In the genomic region with DNA sequence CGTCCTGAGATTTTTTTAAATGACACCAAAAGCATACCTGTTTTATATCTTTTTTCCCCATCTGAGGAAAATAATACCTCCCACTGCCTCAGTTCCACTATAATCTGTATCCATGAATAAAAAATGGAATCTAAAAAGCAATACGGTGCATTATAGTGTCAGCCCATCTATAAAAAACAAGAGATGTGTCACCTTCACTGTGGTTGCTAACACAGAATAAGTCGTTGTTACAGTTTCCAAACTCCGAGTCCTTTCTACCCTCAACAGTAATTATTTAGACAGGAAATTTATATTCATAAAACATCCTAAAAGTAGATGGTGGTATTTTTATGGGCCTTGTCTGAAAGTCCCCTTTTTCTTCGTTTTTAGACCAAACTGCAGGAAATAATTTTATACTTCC, we compare ENCODE assay signal across 21 cellular contexts. TPM values are rescaled to one million over a fixed set of nuclear protein-coding genes. Genes with fewer than 3 reads are reported as not detected.
DNase-seq lines count a peak whose midpoint lies in the region; ATAC-seq and TF ChIP-seq lines count a peak whose summit lies in the region.
"Had no signal": no experiment of that assay in that cellular context is flagged by ENCODE, and none has a peak within 500 bp of the region (broad histone marks: within the 10 kb centered on the region; RNA-seq: fewer than 3 reads in every experiment).

No MANE protein-coding gene starts in this region.

- TF ChIP-seq CTCF in activated CD8-positive, alpha-beta T cell treated with anti-CD3 and anti-CD28 coated beads for 36 hours (IDR thresholded peaks at IDR 0.05) = no peak

- H3K27ac ChIP-seq in CD4-positive, CD25-positive, alpha-beta regulatory T cell (ENCODE audit: insufficient read depth, low read length, poor library complexity, severe bottlenecking) = no peak overlapping the region

- H3K9me3 Mint-ChIP-seq in activated CD8-positive, alpha-beta T cell treated with anti-CD3 and anti-CD28 coated beads, Interleukin-2, amount 10 ng/mL, durations not matched to agents 7 days and 5 days (ENCODE audit: insufficient read depth) = no peaks in the 10 kb centered on the region
- no peaks in the 10 kb centered on the region for H3K9me3 Mint-ChIP-seq in activated CD8-positive, alpha-beta T cell treated with anti-CD3 and anti-CD28 coated beads for 36 hours
- H3K9me3 Mint-ChIP-seq in CD4-positive, CD25-positive, alpha-beta regulatory T cell = peaks cover 0 to 1% (median 0%) of the 10 kb centered on the region in 7 donors
- H3K9me3 Mint-ChIP-seq in activated T-helper 17 cell treated with anti-CD3 and anti-CD28 coated beads, Interleukin-2, amount 50 U/mL, for 72 hours = no peaks in the 10 kb centered on the region
- no peaks in the 10 kb centered on the region for H3K9me3 Mint-ChIP-seq in natural killer cell treated with Interleukin-12 subunit alpha and Interleukin-12 subunit beta and Interleukin-15 and Interleukin-18, amount 100 ng/mL, for 72 hours

- no peak overlapping the region for H3K4me3 Mint-ChIP-seq in activated CD8-positive, alpha-beta T cell treated with anti-CD3 and anti-CD28 coated beads, Interleukin-2, amount 10 ng/mL, durations not matched to agents 7 days and 5 days
- H3K4me3 Mint-ChIP-seq in activated CD8-positive, alpha-beta T cell treated with anti-CD3 and anti-CD28 coated beads for 36 hours = no peak overlapping the region
- H3K4me3 Mint-ChIP-seq in CD4-positive, CD25-positive, alpha-beta regulatory T cell = no peak overlapping the region
- H3K4me3 Mint-ChIP-seq in activated T-helper 17 cell treated with anti-CD3 and anti-CD28 coated beads, Interleukin-2, amount 50 U/mL, for 72 hours = peak overlapping the region; percentile 57
- H3K4me3 Mint-ChIP-seq in natural killer cell treated with Interleukin-12 subunit alpha and Interleukin-12 subunit beta and Interleukin-15 and Interleukin-18, amount 100 ng/mL, for 72 hours = peak overlapping the region; percentile 76
- H3K4me3 Mint-ChIP-seq: H9 had no signal

- ATAC-seq in activated CD8-positive, alpha-beta T cell treated with anti-CD3 and anti-CD28 coated beads, Interleukin-2, amount 10 ng/mL, durations not matched to agents 7 days and 5 days = no peak
- no peak for ATAC-seq in activated CD8-positive, alpha-beta T cell treated with anti-CD3 and anti-CD28 coated beads for 36 hours
- no peak for ATAC-seq in CD4-positive, CD25-positive, alpha-beta regulatory T cell (ENCODE audit: low read depth in 2 of 2)
- ATAC-seq in activated T-helper 17 cell treated with anti-CD3 and anti-CD28 coated beads, Interleukin-2, amount 50 U/mL, for 72 hours (replicated peaks) = no peak
- ATAC-seq in natural killer cell treated with Interleukin-12 subunit alpha and Interleukin-12 subunit beta and Interleukin-15 and Interleukin-18, amount 100 ng/mL, for 72 hours = peak in 1 of 2 donors; percentile 54
- ATAC-seq in GM19452 (IDR thresholded peaks at IDR 0.05; ENCODE audit: unreplicated experiment) = no peak

- H3K36me3 Mint-ChIP-seq in activated CD8-positive, alpha-beta T cell treated with anti-CD3 and anti-CD28 coated beads, Interleukin-2, amount 10 ng/mL, durations not matched to agents 7 days and 5 days (ENCODE audit: low read depth) = peaks cover 67% of the 10 kb centered on the region
- peaks cover 70% of the 10 kb centered on the region for H3K36me3 Mint-ChIP-seq in activated CD8-positive, alpha-beta T cell treated with anti-CD3 and anti-CD28 coated beads for 36 hours (ENCODE audit: low read depth)
- peaks cover 44% of the 10 kb centered on the region for H3K36me3 Mint-ChIP-seq in CD4-positive, CD25-positive, alpha-beta regulatory T cell
- H3K36me3 Mint-ChIP-seq in activated T-helper 17 cell treated with anti-CD3 and anti-CD28 coated beads, Interleukin-2, amount 50 U/mL, for 72 hours (ENCODE audit: low read depth) = peaks cover 87% of the 10 kb centered on the region
- H3K36me3 Mint-ChIP-seq in natural killer cell treated with Interleukin-12 subunit alpha and Interleukin-12 subunit beta and Interleukin-15 and Interleukin-18, amount 100 ng/mL, for 72 hours = peaks cover 40% of the 10 kb centered on the region

- intact Hi-C loops in activated CD8-positive, alpha-beta T cell treated with anti-CD3 and anti-CD28 coated beads for 36 hours (cut with micrococcal nuclease) = no loop called here

- POLR2A ChIA-PET in activated CD8-positive, alpha-beta T cell treated with anti-CD3 and anti-CD28 coated beads, Interleukin-2, amount 10 ng/mL, durations not matched to agents 7 days and 5 days (lab: Charles Lee) = interaction anchor here (1.0 to 1.1 kb wide), 2 partner anchors 11 to 14 kb away, joined by 4 to 5 read pairs; no protein-coding TSS in a partner anchor
- POLR2A ChIA-PET in activated CD8-positive, alpha-beta T cell treated with anti-CD3 and anti-CD28 coated beads for 36 hours (lab: Charles Lee) = interaction anchor here (1.1 to 4.2 kb wide), 4 partner anchors 10 to 186 kb away, joined by 3 to 24 read pairs (median 4); no protein-coding TSS in a partner anchor

- peaks cover 52% of the 10 kb centered on the region for H3K4me1 Mint-ChIP-seq in activated CD8-positive, alpha-beta T cell treated with anti-CD3 and anti-CD28 coated beads, Interleukin-2, amount 10 ng/mL, durations not matched to agents 7 days and 5 days (ENCODE audit: low read depth)
- peaks cover 62% of the 10 kb centered on the region for H3K4me1 Mint-ChIP-seq in activated CD8-positive, alpha-beta T cell treated with anti-CD3 and anti-CD28 coated beads for 36 hours (ENCODE audit: low read depth)
- peaks cover 46 to 80% (median 66%) of the 10 kb centered on the region in 4 donors for H3K4me1 Mint-ChIP-seq in CD4-positive, CD25-positive, alpha-beta regulatory T cell
- peaks cover 56% of the 10 kb centered on the region for H3K4me1 Mint-ChIP-seq in activated T-helper 17 cell treated with anti-CD3 and anti-CD28 coated beads, Interleukin-2, amount 50 U/mL, for 72 hours
- H3K4me1 Mint-ChIP-seq in natural killer cell treated with Interleukin-12 subunit alpha and Interleukin-12 subunit beta and Interleukin-15 and Interleukin-18, amount 100 ng/mL, for 72 hours (ENCODE audit: low read depth in 2 of 2) = peaks cover 72 to 82% of the 10 kb centered on the region in 2 donors

- peaks cover 36% of the 10 kb centered on the region for H3K36me3 ChIP-seq in CD4-positive, CD25-positive, alpha-beta regulatory T cell (ENCODE audit: control insufficient read depth, insufficient read depth, low read length)
- H3K36me3 ChIP-seq: BE2C had no signal

- no peak for DNase-seq in activated CD8-positive, alpha-beta T cell treated with anti-CD3 and anti-CD28 coated beads, Interleukin-2, amount 10 ng/mL, durations not matched to agents 7 days and 5 days
- DNase-seq in activated CD8-positive, alpha-beta T cell treated with anti-CD3 and anti-CD28 coated beads for 36 hours = no peak
- DNase-seq in CD4-positive, CD25-positive, alpha-beta regulatory T cell = no peak
- DNase-seq in natural killer cell treated with Interleukin-12 subunit alpha and Interleukin-12 subunit beta and Interleukin-15 and Interleukin-18, amount 100 ng/mL, for 72 hours (ENCODE audit: low spot score) = no peak
- DNase-seq in ecto neural progenitor cell (ENCODE audit: low spot score) (no peak), NK-92 (lab: John Stamatoyannopoulos, UW; ENCODE audit: unreplicated experiment) (no peak)
- DNase-seq: 8988T; BE2C; CD4-positive, alpha-beta memory T cell; DMS153; GDM1; H9; KG1; NCI-H1436; NCI-H1930; NCI-H226; NCI-H524; NCI-H82 had no signal

- peaks cover 43% of the 10 kb centered on the region for H3K4me1 ChIP-seq in CD4-positive, CD25-positive, alpha-beta regulatory T cell (ENCODE audit: control insufficient read depth, insufficient read depth, low read length, poor library complexity, severe bottlenecking)

- no peaks in the 10 kb centered on the region for H3K27me3 Mint-ChIP-seq in activated CD8-positive, alpha-beta T cell treated with anti-CD3 and anti-CD28 coated beads, Interleukin-2, amount 10 ng/mL, durations not matched to agents 7 days and 5 days (ENCODE audit: low read depth)
- H3K27me3 Mint-ChIP-seq in activated CD8-positive, alpha-beta T cell treated with anti-CD3 and anti-CD28 coated beads for 36 hours = no peaks in the 10 kb centered on the region
- no peaks in the 10 kb centered on the region for H3K27me3 Mint-ChIP-seq in CD4-positive, CD25-positive, alpha-beta regulatory T cell
- H3K27me3 Mint-ChIP-seq in activated T-helper 17 cell treated with anti-CD3 and anti-CD28 coated beads, Interleukin-2, amount 50 U/mL, for 72 hours = no peaks in the 10 kb centered on the region
- H3K27me3 Mint-ChIP-seq in natural killer cell treated with Interleukin-12 subunit alpha and Interleukin-12 subunit beta and Interleukin-15 and Interleukin-18, amount 100 ng/mL, for 72 hours = no peaks in the 10 kb centered on the region
- H3K27me3 Mint-ChIP-seq: CD4-positive, alpha-beta memory T cell had no signal

- H3K27me3 ChIP-seq in CD4-positive, CD25-positive, alpha-beta regulatory T cell (ENCODE audit: control insufficient read depth, insufficient read depth, low read length) = no peaks in the 10 kb centered on the region
- H3K27me3 ChIP-seq: BE2C had no signal

- peak overlapping the region; percentile 41 for H3K27ac Mint-ChIP-seq in activated CD8-positive, alpha-beta T cell treated with anti-CD3 and anti-CD28 coated beads, Interleukin-2, amount 10 ng/mL, durations not matched to agents 7 days and 5 days
- H3K27ac Mint-ChIP-seq in activated CD8-positive, alpha-beta T cell treated with anti-CD3 and anti-CD28 coated beads for 36 hours = no peak overlapping the region
- peak overlapping the region; percentile 48 to 77 (median 67) for H3K27ac Mint-ChIP-seq in CD4-positive, CD25-positive, alpha-beta regulatory T cell
- peak overlapping the region; percentile 79 for H3K27ac Mint-ChIP-seq in activated T-helper 17 cell treated with anti-CD3 and anti-CD28 coated beads, Interleukin-2, amount 50 U/mL, for 72 hours
- H3K27ac Mint-ChIP-seq in natural killer cell treated with Interleukin-12 subunit alpha and Interleukin-12 subunit beta and Interleukin-15 and Interleukin-18, amount 100 ng/mL, for 72 hours = peak overlapping the region; percentile 66 to 87
- H3K27ac Mint-ChIP-seq: H9 had no signal

- CTCF ChIA-PET in activated CD8-positive, alpha-beta T cell treated with anti-CD3 and anti-CD28 coated beads, Interleukin-2, amount 10 ng/mL, durations not matched to agents 7 days and 5 days (lab: Charles Lee) = interaction anchor here (1.0 to 3.0 kb wide), 4 partner anchors 11 to 204 kb away, joined by 5 to 15 read pairs (median 6); no protein-coding TSS in a partner anchor
- CTCF ChIA-PET in activated CD8-positive, alpha-beta T cell treated with anti-CD3 and anti-CD28 coated beads for 36 hours (lab: Charles Lee) = interaction anchor here (2.7 kb wide), 1 partner anchor 11 kb away, joined by 8 read pairs; no protein-coding TSS in a partner anchor

- H3K4me3 ChIP-seq in CD4-positive, CD25-positive, alpha-beta regulatory T cell (ENCODE audit: low read depth, low read length) = no peak overlapping the region

- H3K9me3 ChIP-seq in CD4-positive, CD25-positive, alpha-beta regulatory T cell (ENCODE audit: control insufficient read depth in 2 of 2, low read length in 2 of 2) = no peaks in the 10 kb centered on the region
- H3K9me3 ChIP-seq: BE2C had no signal

RNA-seq across cellular contexts. Expression of gene RFTN1, which starts 19.4 kb away (rescaled TPM):
- total RNA-seq in activated CD8-positive, alpha-beta T cell treated with anti-CD3 and anti-CD28 coated beads, Interleukin-2, amount 10 ng/mL, durations not matched to agents 7 days and 5 days = 10 to 100 TPM; 59.9 to 63.4 TPM
- total RNA-seq in activated CD8-positive, alpha-beta T cell treated with anti-CD3 and anti-CD28 coated beads for 36 hours = 100 to 1,000 TPM; 113 to 125 TPM
- 110 TPM for total RNA-seq in CD4-positive, CD25-positive, alpha-beta regulatory T cell
- polyA plus RNA-seq in CD4-positive, CD25-positive, alpha-beta regulatory T cell = 100 to 1,000 TPM in 2 of 4 donors, 10 to 100 TPM in 2; 87.1 to 111 (median 97.5) TPM
- 100 to 1,000 TPM; 112 to 139 TPM for total RNA-seq in activated T-helper 17 cell treated with anti-CD3 and anti-CD28 coated beads, Interleukin-2, amount 50 U/mL, for 72 hours
- 100 to 1,000 TPM; 194 to 201 TPM for total RNA-seq in natural killer cell treated with Interleukin-12 subunit alpha and Interleukin-12 subunit beta and Interleukin-15 and Interleukin-18, amount 100 ng/mL, for 72 hours
- total RNA-seq: HT-29 had no signal

Comparison
In these comparisons a context has a peak if more than half of its experiments do, and no peak if none do; other contexts are left out.
1. H3K4me3 Mint-ChIP-seq: peak in activated T-helper 17 cell treated with anti-CD3 and anti-CD28 coated beads, Interleukin-2, amount 50 U/mL, for 72 hours (single experiment) and natural killer cell treated with Interleukin-12 subunit alpha and Interleukin-12 subunit beta and Interleukin-15 and Interleukin-18, amount 100 ng/mL, for 72 hours (single experiment); none in activated CD8-positive, alpha-beta T cell treated with anti-CD3 and anti-CD28 coated beads, Interleukin-2, amount 10 ng/mL, durations not matched to agents 7 days and 5 days (single experiment), activated CD8-positive, alpha-beta T cell treated with anti-CD3 and anti-CD28 coated beads for 36 hours (single experiment) and CD4-positive, CD25-positive, alpha-beta regulatory T cell (0 of 4).